ENCODE assay signal across 1 cellular context in genomic region chr10:72685264-72685921, GRCh38.
TF ChIP-seq lines count a peak whose summit lies in the region.

No MANE protein-coding gene starts in this region.

TF ChIP-seq in SK-N-SH treated with all-trans-retinoic acid at 6 μM for 48 hours, 23 proteins besides CTCF, POLR2A, EP300 and RAD21 (continued from another document):
- TF ChIP-seq CREB5 (CRISPR knock-in tag; IDR thresholded peaks at IDR 0.05; ENCODE audit: low read depth) (no peak), ZNF70 (CRISPR knock-in tag; IDR thresholded peaks at IDR 0.05) (no peak), ZFP30 (CRISPR knock-in tag; IDR thresholded peaks at IDR 0.05) (no peak), SNAI2 (CRISPR knock-in tag; IDR thresholded peaks at IDR 0.05) (no peak)
